Comparison of ENCODE assay signal across 11 cellular contexts in genomic region chr18:8949206-8949605, GRCh38.
DNase-seq lines count a peak whose midpoint lies in the region; ATAC-seq and TF ChIP-seq lines count a peak whose summit lies in the region.
"Had no signal": no experiment of that assay in that cellular context is flagged by ENCODE, and none has a peak within 500 bp of the region (broad histone marks: within the 10 kb centered on the region; RNA-seq: fewer than 3 reads in every experiment).

No MANE protein-coding gene starts in this region.

- no peaks in the 10 kb centered on the region for H4K20me1 ChIP-seq in DND-41 (ENCODE audit: insufficient read depth, low read length)

- no peaks in the 10 kb centered on the region for H3K36me3 Mint-ChIP-seq in T-helper 17 cell (ENCODE audit: low read depth)

- H3K4me3 Mint-ChIP-seq in T-helper 17 cell = no peak overlapping the region

- H2BK5ac ChIP-seq in trophoblast cell (ENCODE audit: low read depth, low read length, poor library complexity) = no peak overlapping the region

- H2BK12ac ChIP-seq in trophoblast cell (ENCODE audit: low read length) = peak overlapping the region; percentile 55

- no peak overlapping the region for H3K4ac ChIP-seq in trophoblast cell (ENCODE audit: low read depth, low read length)

- H3K27ac ChIP-seq in DND-41 (ENCODE audit: low read length) (peak overlapping the region; percentile 46; the same call in 1 of the 2 replicates), trophoblast cell (ENCODE audit: low read depth, low read length) (no peak overlapping the region)
- H3K27ac ChIP-seq: coronary artery, neutrophil had no signal

- DNase-seq in DND-41 (peak; percentile 80), NCI-H2171 (lab: John Stamatoyannopoulos, UW) (peak; percentile 74), cerebellar cortex (ENCODE audit: low spot score) (peak; percentile 83), trophoblast cell (no peak), dermis blood vessel endothelial cell (no peak), T-helper 17 cell (no peak), H7 (no peak), NCI-H1105 treated with DMSO at 0.1 percent for 48 hours (lab: John Stamatoyannopoulos, UW) (no peak)
- DNase-seq: activated T-cell treated with anti-CD3 and anti-CD28 coated beads, Interleukin-2, amount 50 U/mL, for 48 hours had no signal

- peak; percentile 79 for ATAC-seq in DND-41 (ENCODE audit: insufficient read depth, low read depth)
- no peak for ATAC-seq in T-helper 17 cell

- H3K27me3 ChIP-seq in DND-41 (ENCODE audit: insufficient read depth, low read length, poor library complexity) = no peaks in the 10 kb centered on the region
- H3K27me3 ChIP-seq in trophoblast cell (ENCODE audit: insufficient read depth, low read length) = no peaks in the 10 kb centered on the region
- no peaks in the 10 kb centered on the region for H3K27me3 ChIP-seq in H7 (ENCODE audit: control insufficient read depth, insufficient read depth, low read length)

- peaks cover 11% of the 10 kb centered on the region for H3K27me3 Mint-ChIP-seq in T-helper 17 cell

- H4K8ac ChIP-seq in trophoblast cell (ENCODE audit: low read depth, low read length) = no peak overlapping the region

- no peaks in the 10 kb centered on the region for H3K79me1 ChIP-seq in trophoblast cell (ENCODE audit: low read length)

- no peak overlapping the region for H3K18ac ChIP-seq in trophoblast cell (ENCODE audit: low read length)

- no CpG with 5 or more reads among the region's 13 CpGs for WGBS in trophoblast cell (ENCODE audit: extremely low coverage, insufficient coverage, insufficient read length)

- no peak overlapping the region for H3K14ac ChIP-seq in trophoblast cell (ENCODE audit: low read length)

- TF ChIP-seq CTCF in DND-41 (IDR thresholded peaks at IDR 0.05; ENCODE audit: borderline replicate concordance, extremely low read depth, low read length, poor library complexity, severe bottlenecking) = no peak

- no peak overlapping the region for H3K27ac Mint-ChIP-seq in T-helper 17 cell

- H3K4me1 ChIP-seq in DND-41 (ENCODE audit: insufficient read depth, low read length) (peaks cover 51% of the 10 kb centered on the region), trophoblast cell (ENCODE audit: control insufficient read depth in 1 of 2, insufficient read depth in 2 of 2, low read length in 2 of 2) (peaks cover 5 to 10% of the 10 kb centered on the region in 2 experiments)

- H3K9ac ChIP-seq in DND-41 (ENCODE audit: low read depth, low read length) (no peak overlapping the region), trophoblast cell (ENCODE audit: low read length) (no peak overlapping the region)

- H3K4me2 ChIP-seq in DND-41 (ENCODE audit: insufficient read depth, low read length) = peak overlapping the region; percentile 42
- no peak overlapping the region for H3K4me2 ChIP-seq in trophoblast cell (ENCODE audit: low read length)

- peaks cover 5% of the 10 kb centered on the region for H3K4me1 Mint-ChIP-seq in T-helper 17 cell

- H3K4me3 ChIP-seq in DND-41 (ENCODE audit: low read depth in 1 of 2, low read length in 2 of 2) (no peak overlapping the region), trophoblast cell (ENCODE audit: low read depth, low read length) (no peak overlapping the region), H7 (ENCODE audit: insufficient read depth, low read depth, low read length) (no peak overlapping the region)
- H3K4me3 ChIP-seq: coronary artery had no signal

- H2AFZ ChIP-seq in DND-41 (ENCODE audit: low read depth, low read length) (peak overlapping the region; percentile 4; the same call in 1 of the 2 replicates), trophoblast cell (ENCODE audit: insufficient read depth, low read length, poor library complexity) (no peak overlapping the region)

- no peak overlapping the region for H2BK120ac ChIP-seq in trophoblast cell (ENCODE audit: insufficient read depth, low read length, poor library complexity)

- H4K12ac ChIP-seq in trophoblast cell (ENCODE audit: low read depth, low read length) = no peak overlapping the region

- H3K36me3 ChIP-seq in DND-41 (ENCODE audit: insufficient read depth, low read length) (no peaks in the 10 kb centered on the region), trophoblast cell (ENCODE audit: control insufficient read depth in 1 of 2, insufficient read depth in 2 of 2, low read length in 2 of 2) (no peaks in the 10 kb centered on the region), H7 (replicated peaks; ENCODE audit: control insufficient read depth, insufficient read depth, low read length) (no peaks in the 10 kb centered on the region; the same call in 1 of the 2 replicates)
- H3K36me3 ChIP-seq: neutrophil had no signal

- H3K23ac ChIP-seq in trophoblast cell (ENCODE audit: low read length) = no peak overlapping the region

- H3K79me2 ChIP-seq in DND-41 (ENCODE audit: insufficient read depth, low read length) (no peaks in the 10 kb centered on the region), trophoblast cell (ENCODE audit: control insufficient read depth, insufficient read depth, low read length, poor library complexity) (no peaks in the 10 kb centered on the region)

- H4K91ac ChIP-seq in trophoblast cell (ENCODE audit: low read depth, low read length) = no peak overlapping the region

- no peaks in the 10 kb centered on the region for H3K9me3 ChIP-seq in DND-41 (ENCODE audit: insufficient read depth, low read length, severe bottlenecking)
- H3K9me3 ChIP-seq in trophoblast cell (ENCODE audit: insufficient read depth, low read depth, low read length) = no peaks in the 10 kb centered on the region
- no peaks in the 10 kb centered on the region for H3K9me3 ChIP-seq in T-helper 17 cell (ENCODE audit: control insufficient read depth, low read length, poor library complexity, severe bottlenecking)
- H3K9me3 ChIP-seq: neutrophil had no signal

- no peak overlapping the region for H2AK5ac ChIP-seq in trophoblast cell (ENCODE audit: low read length)

Comparison
In these comparisons a context has a peak if more than half of its experiments do, and no peak if none do; other contexts are left out.
1. DNase-seq: peak in DND-41 (single experiment), NCI-H2171 (single experiment) and cerebellar cortex (single experiment); none in trophoblast cell (0 of 2), dermis blood vessel endothelial cell (single experiment), T-helper 17 cell (0 of 3), H7 (single experiment) and NCI-H1105 treated with DMSO at 0.1 percent for 48 hours (single experiment).